Comparison of ENCODE assay signal across 7 cellular contexts in genomic region chr16:8944113-8944765, GRCh38. TPM values are rescaled to one million over a fixed set of nuclear protein-coding genes. Genes with fewer than 3 reads are reported as not detected.
A peak's percentile ranks its signal among the peaks of the same experiment; 100 is the strongest.
DNase-seq lines count a peak whose midpoint lies in the region; ATAC-seq and TF ChIP-seq lines count a peak whose summit lies in the region.

No MANE protein-coding gene starts in this region.

- H3K36me3 ChIP-seq in osteoblast (ENCODE audit: insufficient read depth, low read length) = no peaks in the 10 kb centered on the region
- H3K36me3 ChIP-seq in Caco-2 (ENCODE audit: control insufficient read depth, insufficient read depth, low read length) = peaks cover 1% of the 10 kb centered on the region; the same call in 1 of the 2 replicates
- H3K36me3 ChIP-seq in ascending aorta = no peaks in the 10 kb centered on the region

- ATAC-seq in GM18873 (IDR thresholded peaks at IDR 0.05; ENCODE audit: low FRiP score, unreplicated experiment) = peak; percentile 68
- ATAC-seq in HG02623 (IDR thresholded peaks at IDR 0.05; ENCODE audit: unreplicated experiment) = peak; percentile 69

- H3K27me3 ChIP-seq in osteoblast (ENCODE audit: insufficient read depth, low read length) (no peaks in the 10 kb centered on the region), Caco-2 (replicated peaks; ENCODE audit: control insufficient read depth, insufficient read depth, low read length) (no peaks in the 10 kb centered on the region), ascending aorta (no peaks in the 10 kb centered on the region)

- intact Hi-C loops in Caco-2 (cut with micrococcal nuclease; ENCODE audit: unreplicated experiment) = no loop called here
- intact Hi-C loops in ascending aorta (cut with DNase I) = no loop called here

- peaks cover 100% of the 10 kb centered on the region for H3K79me2 ChIP-seq in osteoblast (ENCODE audit: insufficient read depth, low read length)

- TF ChIP-seq CTCF in osteoblast (IDR thresholded peaks at IDR 0.05; ENCODE audit: extremely low read depth, low read depth, low read length) (no peak), Caco-2 (IDR thresholded peaks at IDR 0.05; ENCODE audit: insufficient read depth in 1 of 2, low read depth in 1 of 2, low read length in 1 of 2, severe bottlenecking in 1 of 2, unreplicated experiment in 1 of 2) (no peak), ascending aorta (IDR thresholded peaks at IDR 0.05) (no peak)

- H3K4me1 Mint-ChIP-seq in Caco-2 (ENCODE audit: low read depth, unreplicated experiment) = peaks cover 7% of the 10 kb centered on the region

- BruUV-seq in Caco-2 (replicated peaks; lab: Mats Ljungman, UMichigan) = no TSS peak

- H4K20me1 ChIP-seq in osteoblast (ENCODE audit: insufficient read depth, low read length) = peaks cover 97% of the 10 kb centered on the region

- H3K4me3 Mint-ChIP-seq in Caco-2 (ENCODE audit: unreplicated experiment) = no peak overlapping the region

- no peaks in the 10 kb centered on the region for H3K9me3 ChIP-seq in osteoblast (ENCODE audit: low read depth, low read length)
- H3K9me3 ChIP-seq in Caco-2 = no peaks in the 10 kb centered on the region
- no peaks in the 10 kb centered on the region for H3K9me3 ChIP-seq in ascending aorta

- no peak overlapping the region for H3K27ac Mint-ChIP-seq in Caco-2 (ENCODE audit: unreplicated experiment)

- POLR2A ChIA-PET in Caco-2 (lab: Charles Lee) = interaction anchor here (0.6 kb wide), 1 partner anchor 60 kb away, joined by 5 read pairs; no protein-coding TSS in a partner anchor

- no peaks in the 10 kb centered on the region for H3K9me3 Mint-ChIP-seq in Caco-2 (ENCODE audit: unreplicated experiment)

- H3K27ac ChIP-seq in osteoblast (ENCODE audit: low read depth, low read length) = no peak overlapping the region
- H3K27ac ChIP-seq in ascending aorta = no peak overlapping the region

- no peak overlapping the region for H2AFZ ChIP-seq in osteoblast (ENCODE audit: low read length)

- H3K4me3 ChIP-seq in osteoblast (ENCODE audit: insufficient read depth, low read length) (no peak overlapping the region), Caco-2 (ENCODE audit: low read depth, low read length) (no peak overlapping the region), ascending aorta (peak overlapping the region in 1 of 2 donors; percentile 2)

- DNase-seq in NOMO-1 (lab: John Stamatoyannopoulos, UW; ENCODE audit: unreplicated experiment in 2 of 2) (peak; percentile 37 to 78), osteoblast (ENCODE audit: insufficient read length, low spot score, missing footprints) (peak; percentile 22), NCI-H226 (no peak), Caco-2 (no peak), ascending aorta (ENCODE audit: low spot score in 2 of 2) (no peak)

- H3K27me3 Mint-ChIP-seq in Caco-2 (ENCODE audit: insufficient read depth, unreplicated experiment) = no peaks in the 10 kb centered on the region

- no peak overlapping the region for H3K4me2 ChIP-seq in osteoblast (ENCODE audit: insufficient read depth, low read length)

- H3K36me3 Mint-ChIP-seq in Caco-2 (ENCODE audit: insufficient read depth, unreplicated experiment) = peaks cover 7% of the 10 kb centered on the region

- CTCF ChIA-PET in Caco-2 (lab: Charles Lee) = no interaction called here

- no peaks in the 10 kb centered on the region for H3K4me1 ChIP-seq in osteoblast (ENCODE audit: insufficient read depth, low read length)
- peaks cover 2% of the 10 kb centered on the region; the same call in 1 of the 2 replicates for H3K4me1 ChIP-seq in Caco-2
- peaks cover 10 to 18% of the 10 kb centered on the region in 2 donors for H3K4me1 ChIP-seq in ascending aorta

RNA-seq across cellular contexts. Expression of gene USP7, which starts 19.5 kb away (rescaled TPM):
- 46.0 and 51.4 TPM in 2 replicates for total RNA-seq in osteoblast
- 139 and 148 TPM in 2 replicates for total RNA-seq in Caco-2 (2022)
- 55.3 TPM for total RNA-seq in ascending aorta

Comparison
In these comparisons a context has a peak if more than half of its experiments do, and no peak if none do; other contexts are left out.
1. DNase-seq: peak in NOMO-1 (2 of 2) and osteoblast (single experiment); none in NCI-H226 (single experiment), Caco-2 (0 of 2) and ascending aorta (0 of 2).